8 cellular contexts compared by ENCODE assay signal in the genomic region with DNA sequence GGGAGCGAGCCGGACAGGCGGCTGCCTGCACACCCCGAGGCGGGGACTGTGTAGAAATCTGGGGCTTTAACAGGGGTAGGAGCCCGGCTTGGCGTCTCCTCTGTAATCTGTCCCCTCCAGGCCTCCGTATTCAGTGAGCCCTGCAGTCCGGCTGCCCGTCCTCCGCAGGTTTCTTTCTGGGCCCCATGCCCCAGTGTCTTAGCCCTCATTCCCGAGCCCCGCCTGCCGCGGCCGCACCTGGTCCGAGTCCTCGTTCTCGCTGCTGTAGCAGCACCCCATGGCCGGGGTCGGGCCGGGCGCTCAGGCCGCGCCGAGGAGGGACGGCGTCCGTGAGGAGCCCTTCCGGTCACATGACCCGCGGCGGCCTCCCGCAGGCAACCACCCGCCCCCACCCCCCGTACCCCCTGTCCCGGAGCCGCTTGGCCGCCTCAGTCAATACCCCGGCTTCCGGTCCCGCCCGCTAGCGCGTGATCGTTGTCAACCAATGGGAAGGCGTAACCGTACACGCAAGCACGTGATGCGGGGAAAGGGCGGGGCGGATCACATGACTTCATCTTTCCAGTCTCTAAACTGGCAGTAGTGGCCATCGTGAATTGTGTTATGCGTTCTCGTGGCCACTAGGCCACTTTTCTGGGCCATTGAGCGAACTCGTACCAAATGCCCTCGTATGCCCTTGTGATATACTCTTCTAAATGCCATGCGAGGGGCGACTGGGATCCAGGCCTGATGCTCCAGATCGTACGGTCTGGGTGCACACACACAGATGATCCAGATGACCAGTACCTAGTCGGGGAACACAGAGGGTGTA. TPM values are rescaled to one million over a fixed set of nuclear protein-coding genes. Genes with fewer than 3 reads are reported as not detected.
DNase-seq lines count a peak whose midpoint lies in the region; ATAC-seq and TF ChIP-seq lines count a peak whose summit lies in the region.

A gene (minus strand): TSS at position 352 of the 808 bp plus-strand sequence. CDS start 73 bp downstream, at position 279.

- no peaks in the 10 kb centered on the region for H3K27me3 Mint-ChIP-seq in activated naive CD4-positive, alpha-beta T cell treated with anti-CD3 and anti-CD28 coated beads, Interleukin-2, amount 50 U/mL, for 24 hours

- peak within 1 kb of the TSS; percentile 81 for H3K4me3 ChIP-seq in GM06990 (replicated peaks; ENCODE audit: low read depth, low read length)

- TF ChIP-seq CTCF in GM06990 (IDR thresholded peaks at IDR 0.05; ENCODE audit: insufficient read depth, low read length, poor library complexity, severe bottlenecking) = peak; percentile 14

- H3K27ac Mint-ChIP-seq in activated naive CD4-positive, alpha-beta T cell treated with anti-CD3 and anti-CD28 coated beads, Interleukin-2, amount 50 U/mL, for 24 hours = peak within 1 kb of the TSS; percentile 94

- peak; percentile 97 for DNase-seq in GM06990 (ENCODE audit: extremely low read depth, insufficient read length)
- peak; percentile 99 for DNase-seq in NCI-H1092 (lab: John Stamatoyannopoulos, UW)
- DNase-seq in globus pallidus (ENCODE audit: low spot score) = peak; percentile 98
- DNase-seq in occipital lobe (lab: John Stamatoyannopoulos, UW) = peak; percentile 96

- ATAC-seq in HG02571 (IDR thresholded peaks at IDR 0.05; ENCODE audit: unreplicated experiment) (peak; percentile 88), SK-N-SH treated with all-trans-retinoic acid at 6 μM for 48 hours (peak; percentile 96)

- H3K27me3 ChIP-seq in GM06990 (replicated peaks; ENCODE audit: control insufficient read depth, insufficient read depth, low read length) = no peaks in the 10 kb centered on the region

- no peaks in the 10 kb centered on the region for H3K9me3 Mint-ChIP-seq in activated naive CD4-positive, alpha-beta T cell treated with anti-CD3 and anti-CD28 coated beads, Interleukin-2, amount 50 U/mL, for 24 hours

- peak within 1 kb of the TSS; percentile 98 for H3K27ac ChIP-seq in temporal lobe (ENCODE audit: low read depth, low read length)

- peaks cover 4% of the 10 kb centered on the region for H3K36me3 Mint-ChIP-seq in activated naive CD4-positive, alpha-beta T cell treated with anti-CD3 and anti-CD28 coated beads, Interleukin-2, amount 50 U/mL, for 24 hours

- H3K4me1 Mint-ChIP-seq in activated naive CD4-positive, alpha-beta T cell treated with anti-CD3 and anti-CD28 coated beads, Interleukin-2, amount 50 U/mL, for 24 hours = peaks cover 40% of the 10 kb centered on the region

- H3K4me3 Mint-ChIP-seq in activated naive CD4-positive, alpha-beta T cell treated with anti-CD3 and anti-CD28 coated beads, Interleukin-2, amount 50 U/mL, for 24 hours = peak within 1 kb of the TSS; percentile 98

- peaks cover 15% of the 10 kb centered on the region for H3K36me3 ChIP-seq in GM06990 (ENCODE audit: control insufficient read depth, insufficient read depth, low read length)

TF ChIP-seq in SK-N-SH treated with all-trans-retinoic acid at 6 μM for 48 hours, 23 proteins besides CTCF, POLR2A, EP300 and RAD21 (continues in another document):
- peak; percentile 88 for TF ChIP-seq SNAI2 (CRISPR knock-in tag; IDR thresholded peaks at IDR 0.05)
- TF ChIP-seq ARNTL (CRISPR knock-in tag; IDR thresholded peaks at IDR 0.05; ENCODE audit: borderline replicate concordance, low read depth) = no peak
- no peak for TF ChIP-seq ISL1 (CRISPR knock-in tag; IDR thresholded peaks at IDR 0.05)
- TF ChIP-seq ZNF565 (CRISPR knock-in tag; conservative IDR thresholded peaks at IDR 0.05; ENCODE audit: low read depth) = no peak
- no peak for TF ChIP-seq TOX (CRISPR knock-in tag; IDR thresholded peaks at IDR 0.05; ENCODE audit: borderline replicate concordance)
- TF ChIP-seq BACH2 (CRISPR knock-in tag; IDR thresholded peaks at IDR 0.05; ENCODE audit: borderline replicate concordance) = no peak
- TF ChIP-seq TCF4 (CRISPR knock-in tag; IDR thresholded peaks at IDR 0.05; ENCODE audit: borderline replicate concordance) = no peak
- no peak for TF ChIP-seq RARB (CRISPR knock-in tag; IDR thresholded peaks at IDR 0.05)
- TF ChIP-seq ZNF70 (CRISPR knock-in tag; IDR thresholded peaks at IDR 0.05) = no peak
- no peak for TF ChIP-seq ESRRG (CRISPR knock-in tag; IDR thresholded peaks at IDR 0.05)
- TF ChIP-seq, protein P1, sequence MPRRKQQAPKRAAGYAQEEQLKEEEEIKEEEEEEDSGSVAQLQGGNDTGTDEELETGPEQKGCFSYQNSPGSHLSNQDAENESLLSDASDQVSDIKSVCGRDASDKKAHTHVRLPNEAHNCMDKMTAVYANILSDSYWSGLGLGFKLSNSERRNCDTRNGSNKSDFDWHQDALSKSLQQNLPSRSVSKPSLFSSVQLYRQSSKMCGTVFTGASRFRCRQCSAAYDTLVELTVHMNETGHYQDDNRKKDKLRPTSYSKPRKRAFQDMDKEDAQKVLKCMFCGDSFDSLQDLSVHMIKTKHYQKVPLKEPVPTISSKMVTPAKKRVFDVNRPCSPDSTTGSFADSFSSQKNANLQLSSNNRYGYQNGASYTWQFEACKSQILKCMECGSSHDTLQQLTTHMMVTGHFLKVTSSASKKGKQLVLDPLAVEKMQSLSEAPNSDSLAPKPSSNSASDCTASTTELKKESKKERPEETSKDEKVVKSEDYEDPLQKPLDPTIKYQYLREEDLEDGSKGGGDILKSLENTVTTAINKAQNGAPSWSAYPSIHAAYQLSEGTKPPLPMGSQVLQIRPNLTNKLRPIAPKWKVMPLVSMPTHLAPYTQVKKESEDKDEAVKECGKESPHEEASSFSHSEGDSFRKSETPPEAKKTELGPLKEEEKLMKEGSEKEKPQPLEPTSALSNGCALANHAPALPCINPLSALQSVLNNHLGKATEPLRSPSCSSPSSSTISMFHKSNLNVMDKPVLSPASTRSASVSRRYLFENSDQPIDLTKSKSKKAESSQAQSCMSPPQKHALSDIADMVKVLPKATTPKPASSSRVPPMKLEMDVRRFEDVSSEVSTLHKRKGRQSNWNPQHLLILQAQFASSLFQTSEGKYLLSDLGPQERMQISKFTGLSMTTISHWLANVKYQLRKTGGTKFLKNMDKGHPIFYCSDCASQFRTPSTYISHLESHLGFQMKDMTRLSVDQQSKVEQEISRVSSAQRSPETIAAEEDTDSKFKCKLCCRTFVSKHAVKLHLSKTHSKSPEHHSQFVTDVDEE (CRISPR knock-in tag; IDR thresholded peaks at IDR 0.05) = peak; percentile 15
- TF ChIP-seq ZFP30 (CRISPR knock-in tag; IDR thresholded peaks at IDR 0.05) = no peak; the same call in 1 of the 2 replicates
- TF ChIP-seq, protein P2, sequence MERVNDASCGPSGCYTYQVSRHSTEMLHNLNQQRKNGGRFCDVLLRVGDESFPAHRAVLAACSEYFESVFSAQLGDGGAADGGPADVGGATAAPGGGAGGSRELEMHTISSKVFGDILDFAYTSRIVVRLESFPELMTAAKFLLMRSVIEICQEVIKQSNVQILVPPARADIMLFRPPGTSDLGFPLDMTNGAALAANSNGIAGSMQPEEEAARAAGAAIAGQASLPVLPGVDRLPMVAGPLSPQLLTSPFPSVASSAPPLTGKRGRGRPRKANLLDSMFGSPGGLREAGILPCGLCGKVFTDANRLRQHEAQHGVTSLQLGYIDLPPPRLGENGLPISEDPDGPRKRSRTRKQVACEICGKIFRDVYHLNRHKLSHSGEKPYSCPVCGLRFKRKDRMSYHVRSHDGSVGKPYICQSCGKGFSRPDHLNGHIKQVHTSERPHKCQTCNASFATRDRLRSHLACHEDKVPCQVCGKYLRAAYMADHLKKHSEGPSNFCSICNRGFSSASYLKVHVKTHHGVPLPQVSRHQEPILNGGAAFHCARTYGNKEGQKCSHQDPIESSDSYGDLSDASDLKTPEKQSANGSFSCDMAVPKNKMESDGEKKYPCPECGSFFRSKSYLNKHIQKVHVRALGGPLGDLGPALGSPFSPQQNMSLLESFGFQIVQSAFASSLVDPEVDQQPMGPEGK (CRISPR knock-in tag; IDR thresholded peaks at IDR 0.05; ENCODE audit: borderline replicate concordance) = no peak; the same call in 1 of the 2 replicates
- TF ChIP-seq OSR1 (CRISPR knock-in tag; IDR thresholded peaks at IDR 0.05) = peak; percentile 62; the same call in 1 of the 2 replicates
- TF ChIP-seq ZC3H10 (CRISPR knock-in tag; IDR thresholded peaks at IDR 0.05) = no peak
- TF ChIP-seq GLIS3 (CRISPR knock-in tag; IDR thresholded peaks at IDR 0.05) = peak; percentile 86; the same call in 1 of the 2 replicates
- TF ChIP-seq, protein P3, sequence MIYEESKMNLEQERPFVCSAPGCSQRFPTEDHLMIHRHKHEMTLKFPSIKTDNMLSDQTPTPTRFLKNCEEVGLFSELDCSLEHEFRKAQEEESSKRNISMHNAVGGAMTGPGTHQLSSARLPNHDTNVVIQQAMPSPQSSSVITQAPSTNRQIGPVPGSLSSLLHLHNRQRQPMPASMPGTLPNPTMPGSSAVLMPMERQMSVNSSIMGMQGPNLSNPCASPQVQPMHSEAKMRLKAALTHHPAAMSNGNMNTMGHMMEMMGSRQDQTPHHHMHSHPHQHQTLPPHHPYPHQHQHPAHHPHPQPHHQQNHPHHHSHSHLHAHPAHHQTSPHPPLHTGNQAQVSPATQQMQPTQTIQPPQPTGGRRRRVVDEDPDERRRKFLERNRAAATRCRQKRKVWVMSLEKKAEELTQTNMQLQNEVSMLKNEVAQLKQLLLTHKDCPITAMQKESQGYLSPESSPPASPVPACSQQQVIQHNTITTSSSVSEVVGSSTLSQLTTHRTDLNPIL (CRISPR knock-in tag; IDR thresholded peaks at IDR 0.05; ENCODE audit: low read depth) = no peak
- TF ChIP-seq, protein P4, sequence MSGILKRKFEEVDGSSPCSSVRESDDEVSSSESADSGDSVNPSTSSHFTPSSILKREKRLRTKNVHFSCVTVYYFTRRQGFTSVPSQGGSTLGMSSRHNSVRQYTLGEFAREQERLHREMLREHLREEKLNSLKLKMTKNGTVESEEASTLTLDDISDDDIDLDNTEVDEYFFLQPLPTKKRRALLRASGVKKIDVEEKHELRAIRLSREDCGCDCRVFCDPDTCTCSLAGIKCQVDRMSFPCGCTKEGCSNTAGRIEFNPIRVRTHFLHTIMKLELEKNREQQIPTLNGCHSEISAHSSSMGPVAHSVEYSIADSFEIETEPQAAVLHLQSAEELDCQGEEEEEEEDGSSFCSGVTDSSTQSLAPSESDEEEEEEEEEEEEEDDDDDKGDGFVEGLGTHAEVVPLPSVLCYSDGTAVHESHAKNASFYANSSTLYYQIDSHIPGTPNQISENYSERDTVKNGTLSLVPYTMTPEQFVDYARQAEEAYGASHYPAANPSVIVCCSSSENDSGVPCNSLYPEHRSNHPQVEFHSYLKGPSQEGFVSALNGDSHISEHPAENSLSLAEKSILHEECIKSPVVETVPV (CRISPR knock-in tag; IDR thresholded peaks at IDR 0.05) = no peak
- TF ChIP-seq CSDC2 (CRISPR knock-in tag; IDR thresholded peaks at IDR 0.05) = peak; percentile 64; the same call in 1 of the 2 replicates

RNA-seq across cellular contexts. Expression of the gene that starts here (rescaled TPM):
- total RNA-seq in occipital lobe = 41.0 TPM
- total RNA-seq in temporal lobe = 34.4 TPM

Comparison
In these comparisons a context has a peak if more than half of its experiments do, and no peak if none do; other contexts are left out.
1. Peak in every context shown above with its lines: DNase-seq, ATAC-seq, H3K4me3 ChIP-seq and H3K27ac ChIP-seq.